8 cellular contexts compared by ENCODE assay signal in the genomic region with DNA sequence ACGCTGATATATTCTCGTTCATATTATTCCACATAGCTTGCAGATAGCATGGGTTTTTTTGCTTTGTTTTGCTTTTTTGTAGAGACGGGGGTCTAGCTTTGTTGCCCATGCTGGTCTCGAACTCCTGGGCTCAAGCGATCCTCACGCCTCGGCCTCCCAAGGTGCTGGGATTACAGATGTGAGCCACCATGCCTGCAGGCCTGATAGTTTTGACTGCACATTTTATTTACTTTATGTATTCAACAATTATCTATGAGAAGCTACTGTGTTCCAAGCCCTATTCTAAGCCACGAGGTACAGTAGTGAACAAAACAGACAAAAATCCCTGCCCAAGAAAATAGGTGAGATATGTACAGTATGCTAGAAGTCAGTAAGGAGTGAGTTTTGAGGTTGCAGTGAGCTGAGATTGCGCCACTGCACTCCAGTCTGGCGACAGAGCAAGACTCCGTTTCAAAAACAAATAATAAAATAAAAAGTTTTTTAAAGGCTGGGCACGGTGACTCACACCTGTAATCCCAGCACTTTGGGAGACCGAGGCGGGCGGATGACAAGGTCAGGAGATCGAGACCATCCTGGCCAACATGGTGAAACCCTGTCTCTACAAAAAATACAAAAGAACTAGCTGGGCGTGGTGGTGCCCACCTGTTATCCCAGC. TPM values are rescaled to one million over a fixed set of nuclear protein-coding genes. Genes with fewer than 3 reads are reported as not detected.
DNase-seq lines count a peak whose midpoint lies in the region; ATAC-seq, FAIRE-seq and TF ChIP-seq lines count a peak whose summit lies in the region.
"Not testable (repeated sequence)": the region's sequence is repeated elsewhere in the genome, so short reads cannot be mapped to it uniquely, and the experiment has no call there.

No MANE protein-coding gene starts in this region.

- POLR2A ChIA-PET in CD4-positive, alpha-beta T cell (lab: Charles Lee), result interaction anchor here (0.7 to 3.4 kb wide), 4 partner anchors 10 to 41 kb away, joined by 3 to 64 read pairs (median 16); no protein-coding TSS in a partner anchor

- H3K4me1 Mint-ChIP-seq in CD4-positive, alpha-beta T cell (ENCODE audit: low read depth), result peaks cover 39% of the 10 kb centered on the region
- peaks cover 43% of the 10 kb centered on the region for H3K4me1 Mint-ChIP-seq in T-helper 1 cell treated with Interleukin-12 subunit alpha and Interleukin-12 subunit beta and Interleukin-4 antibody, amounts not matched to agents 30 μg/mL and 1 μg/mL, for 36 hours (ENCODE audit: low read depth)
- H3K4me1 Mint-ChIP-seq in neural progenitor cell, result peaks cover 39% of the 10 kb centered on the region

- not testable (repeated sequence) for TF ChIP-seq CTCF in CD4-positive, alpha-beta T cell (IDR thresholded peaks at IDR 0.05); LNCaP clone FGC (IDR thresholded peaks at IDR 0.05; ENCODE audit: control insufficient read depth, extremely low read depth, insufficient read depth); keratinocyte (optimal IDR thresholded peaks at IDR 0.05 in 1 of 3, IDR thresholded peaks at IDR 0.05 in 1 of 3, conservative IDR thresholded peaks at IDR 0.05 in 1 of 3; ENCODE audit: extremely low read depth in 1 of 3, insufficient read depth in 2 of 3, low read length in 3 of 3); neural progenitor cell (IDR thresholded peaks at IDR 0.05)

- H3K4me3 ChIP-seq in LNCaP clone FGC (ENCODE audit: low read depth, low read length) (peak overlapping the region; percentile 84), adipocyte (ENCODE audit: low read length) (peak overlapping the region; percentile 100), endocrine pancreas (ENCODE audit: control insufficient read depth, insufficient read depth, low read length) (peak overlapping the region; percentile 47), keratinocyte (ENCODE audit: control insufficient read depth in 2 of 3, extremely low read depth in 1 of 3, insufficient read depth in 2 of 3, low read depth in 1 of 3, low read length in 3 of 3) (peak overlapping the region in 2 of 3 experiments; percentile 99 to 100), neural progenitor cell (peak overlapping the region; percentile 97)

- H3K27me3 Mint-ChIP-seq in CD4-positive, alpha-beta T cell; T-helper 1 cell treated with Interleukin-12 subunit alpha and Interleukin-12 subunit beta and Interleukin-4 antibody, amounts not matched to agents 30 μg/mL and 1 μg/mL, for 36 hours (ENCODE audit: low read depth); neural progenitor cell (ENCODE audit: insufficient read depth, low read depth): not testable (repeated sequence)

- peak overlapping the region; percentile 99 for H3K9ac ChIP-seq in adipocyte (ENCODE audit: low read length)
- H3K9ac ChIP-seq in endocrine pancreas (ENCODE audit: control insufficient read depth, insufficient read depth, low read length); neural progenitor cell: not testable (repeated sequence)
- H3K9ac ChIP-seq in keratinocyte (ENCODE audit: control insufficient read depth, extremely low read depth, insufficient read depth, low read length), result peak overlapping the region; percentile 99

- H4K20me1 ChIP-seq in keratinocyte (ENCODE audit: control insufficient read depth, extremely low read depth, insufficient read depth, low read length), result peaks cover 22% of the 10 kb centered on the region
- peaks cover 31% of the 10 kb centered on the region for H4K20me1 ChIP-seq in neural progenitor cell (ENCODE audit: low read depth)

- H3K9me3 ChIP-seq in CD4-positive, alpha-beta T cell (ENCODE audit: control insufficient read depth, low read length); adipocyte (ENCODE audit: control insufficient read depth, low read length); endocrine pancreas (ENCODE audit: control insufficient read depth, low read length); keratinocyte (ENCODE audit: control insufficient read depth, low read depth, low read length); neural progenitor cell (ENCODE audit: low read depth): not testable (repeated sequence)

- H3K4me2 ChIP-seq in keratinocyte (ENCODE audit: control insufficient read depth, extremely low read depth, insufficient read depth, low read depth, low read length) (peak overlapping the region; percentile 84), neural progenitor cell (peak overlapping the region; percentile 79)

- not testable (repeated sequence) for FAIRE-seq in keratinocyte (lab: Jason Lieb, UNC)

- peaks cover 33% of the 10 kb centered on the region for H3K36me3 Mint-ChIP-seq in CD4-positive, alpha-beta T cell (ENCODE audit: low read depth)
- H3K36me3 Mint-ChIP-seq in T-helper 1 cell treated with Interleukin-12 subunit alpha and Interleukin-12 subunit beta and Interleukin-4 antibody, amounts not matched to agents 30 μg/mL and 1 μg/mL, for 36 hours (ENCODE audit: low read depth), result peaks cover 21% of the 10 kb centered on the region
- peaks cover 12% of the 10 kb centered on the region for H3K36me3 Mint-ChIP-seq in neural progenitor cell

- H3F3A ChIP-seq in neural progenitor cell (ENCODE audit: low read depth), result peaks cover 21% of the 10 kb centered on the region

- H3K27me3 ChIP-seq in CD4-positive, alpha-beta T cell (ENCODE audit: control insufficient read depth, insufficient read depth, low read length); adipocyte (replicated peaks; ENCODE audit: control insufficient read depth, insufficient read depth, low read length); endocrine pancreas (ENCODE audit: control insufficient read depth, insufficient read depth, low read length); keratinocyte (ENCODE audit: control insufficient read depth, extremely low read depth, insufficient read depth, low read length); neural progenitor cell: not testable (repeated sequence)

- H3K36me3 ChIP-seq in adipocyte (ENCODE audit: control insufficient read depth, insufficient read depth, low read length, severe bottlenecking), result peaks cover 19% of the 10 kb centered on the region
- H3K36me3 ChIP-seq in endocrine pancreas (ENCODE audit: control insufficient read depth, insufficient read depth, low read length), result not testable (repeated sequence)
- H3K36me3 ChIP-seq in keratinocyte (ENCODE audit: control insufficient read depth in 2 of 2, extremely low read depth in 1 of 2, insufficient read depth in 2 of 2, low read length in 2 of 2), result peaks cover 1 to 21% of the 10 kb centered on the region in 2 experiments
- H3K36me3 ChIP-seq in neural progenitor cell, result peaks cover 12% of the 10 kb centered on the region

- H3K9me1 ChIP-seq in keratinocyte (ENCODE audit: control insufficient read depth, extremely low read depth, insufficient read depth, low read length), result not testable (repeated sequence)

- H3K27ac ChIP-seq in CD4-positive, alpha-beta T cell (ENCODE audit: low read depth, low read length), result not testable (repeated sequence)
- H3K27ac ChIP-seq in keratinocyte (ENCODE audit: control insufficient read depth, insufficient read depth, low read length) (peak overlapping the region; percentile 87), neural progenitor cell (peak overlapping the region; percentile 47), substantia nigra (ENCODE audit: low read depth, low read length, poor library complexity, severe bottlenecking) (peak overlapping the region; percentile 99)

- peak overlapping the region; percentile 85 for H2AFZ ChIP-seq in keratinocyte (ENCODE audit: control insufficient read depth, low read length)
- H2AFZ ChIP-seq in neural progenitor cell (replicated peaks), result peak overlapping the region; percentile 38

- intact Hi-C loops in CD4-positive, alpha-beta T cell (cut with DNase I, micrococcal nuclease), result loop anchor here (1.0 to 5.0 kb wide), 5 partner anchors 32 to 183 kb away; no protein-coding TSS in a partner anchor

- CTCF ChIA-PET in CD4-positive, alpha-beta T cell (lab: Charles Lee), result interaction anchor here (0.7 to 2.3 kb wide), 6 partner anchors 16 to 69 kb away, joined by 3 to 14 read pairs (median 4); no protein-coding TSS in a partner anchor

- H3K79me2 ChIP-seq in keratinocyte (ENCODE audit: control insufficient read depth, insufficient read depth, low read length) (peaks cover 37% of the 10 kb centered on the region), neural progenitor cell (ENCODE audit: low read depth) (peaks cover 36% of the 10 kb centered on the region)

- H3K4me3 Mint-ChIP-seq in CD4-positive, alpha-beta T cell, result peak overlapping the region; percentile 96
- H3K4me3 Mint-ChIP-seq in T-helper 1 cell treated with Interleukin-12 subunit alpha and Interleukin-12 subunit beta and Interleukin-4 antibody, amounts not matched to agents 30 μg/mL and 1 μg/mL, for 36 hours, result peak overlapping the region; percentile 91
- peak overlapping the region; percentile 89 for H3K4me3 Mint-ChIP-seq in neural progenitor cell

- not testable (repeated sequence) for ATAC-seq in CD4-positive, alpha-beta T cell (ENCODE audit: poor library complexity)

- H3K27ac Mint-ChIP-seq in CD4-positive, alpha-beta T cell, result peak overlapping the region; percentile 90
- H3K27ac Mint-ChIP-seq in T-helper 1 cell treated with Interleukin-12 subunit alpha and Interleukin-12 subunit beta and Interleukin-4 antibody, amounts not matched to agents 30 μg/mL and 1 μg/mL, for 36 hours, result peak overlapping the region; percentile 98
- peak overlapping the region; percentile 91 for H3K27ac Mint-ChIP-seq in neural progenitor cell

- dilution Hi-C loops in keratinocyte (cut with MboI; ENCODE audit: extremely low pct_ligation_motif_present, low sequenced_read_pairs), result not testable (repeated sequence)

- not testable (repeated sequence) for DNase-seq in CD4-positive, alpha-beta T cell; LNCaP clone FGC (ENCODE audit: low read depth); adipocyte (ENCODE audit: low read depth); keratinocyte (ENCODE audit: low read depth, low spot score); neural progenitor cell (ENCODE audit: low spot score); substantia nigra (lab: John Stamatoyannopoulos, UW)

- H3K4me1 ChIP-seq in adipocyte (ENCODE audit: control insufficient read depth, insufficient read depth, low read length) (peaks cover 45% of the 10 kb centered on the region), endocrine pancreas (ENCODE audit: control insufficient read depth, insufficient read depth, low read length) (peaks cover 16% of the 10 kb centered on the region), keratinocyte (ENCODE audit: control insufficient read depth, extremely low read depth, insufficient read depth, low read length) (peaks cover 36% of the 10 kb centered on the region), neural progenitor cell (peaks cover 38% of the 10 kb centered on the region)

- H3K9me3 Mint-ChIP-seq in CD4-positive, alpha-beta T cell; T-helper 1 cell treated with Interleukin-12 subunit alpha and Interleukin-12 subunit beta and Interleukin-4 antibody, amounts not matched to agents 30 μg/mL and 1 μg/mL, for 36 hours; neural progenitor cell: not testable (repeated sequence)

RNA-seq across cellular contexts. Expression of a gene that starts 1.3 kb away (rescaled TPM):
- total RNA-seq in CD4-positive, alpha-beta T cell, result 10 to 100 TPM; 23.4 to 24.3 TPM
- polyA plus RNA-seq in keratinocyte, result 88.1 to 130 TPM (median 116 TPM) in 3 replicates
- 55.4 TPM for polyA plus RNA-seq in keratinocyte (2011; ENCODE audit: low read depth)
- polyA plus RNA-seq in keratinocyte (2011; cell fraction: cytosol; rRNA removed), result 122 and 131 TPM in 2 replicates
- polyA plus RNA-seq in keratinocyte (2011; cell fraction: nucleus; rRNA removed), result 139 and 153 TPM in 2 replicates
- polyA plus RNA-seq in keratinocyte (2012; ENCODE audit: low replicate concordance), result 142 and 228 TPM in 2 replicates
- polyA minus RNA-seq in keratinocyte, result 96.6 to 165 TPM (median 132 TPM) in 3 replicates
- 173 TPM for polyA minus RNA-seq in keratinocyte (2011; cell fraction: cytosol; rRNA and poly(A)+ RNA removed)
- 96.8 and 151 TPM in 2 replicates for polyA minus RNA-seq in keratinocyte (2011; cell fraction: nucleus; rRNA and poly(A)+ RNA removed)
- total RNA-seq in neural progenitor cell (ENCODE audit: low replicate concordance), result 179 and 190 TPM in 2 replicates

RNA-seq across cellular contexts. Expression of a gene that starts 49.4 kb away (rescaled TPM):
- not detected for total RNA-seq in CD4-positive, alpha-beta T cell
- 0.98 to 1.6 TPM (median 1.1 TPM) in 3 replicates for polyA plus RNA-seq in keratinocyte
- polyA plus RNA-seq in keratinocyte (2011; ENCODE audit: low read depth), result not detected
- polyA plus RNA-seq in keratinocyte (2011; cell fraction: cytosol; rRNA removed), result 0.83 and 1.2 TPM in 2 replicates
- polyA plus RNA-seq in keratinocyte (2011; cell fraction: nucleus; rRNA removed), result 1.6 and 2.0 TPM in 2 replicates
- polyA plus RNA-seq in keratinocyte (2012; ENCODE audit: low replicate concordance), result 0.76 and 0.88 TPM in 2 replicates
- 0.13 to 0.73 TPM (median 0.48 TPM) in 3 replicates for polyA minus RNA-seq in keratinocyte
- not detected for polyA minus RNA-seq in keratinocyte (2011; cell fraction: cytosol; rRNA and poly(A)+ RNA removed)
- polyA minus RNA-seq in keratinocyte (2011; cell fraction: nucleus; rRNA and poly(A)+ RNA removed), result 0.39 and 0.53 TPM in 2 replicates
- total RNA-seq in neural progenitor cell (ENCODE audit: low replicate concordance), result 0.43 and 6.8 TPM in 2 replicates

RNA-seq across cellular contexts. Expression of a gene that starts 57.6 kb away (rescaled TPM):
- 10 to 100 TPM; 38.0 to 38.6 TPM for total RNA-seq in CD4-positive, alpha-beta T cell
- polyA plus RNA-seq in keratinocyte, result 460 to 1,644 TPM (median 478 TPM) in 3 replicates
- 1,835 TPM for polyA plus RNA-seq in keratinocyte (2011; ENCODE audit: low read depth)
- 1,014 and 2,934 TPM in 2 replicates for polyA plus RNA-seq in keratinocyte (2011; cell fraction: cytosol; rRNA removed)
- polyA plus RNA-seq in keratinocyte (2011; cell fraction: nucleus; rRNA removed), result 815 and 1,237 TPM in 2 replicates
- 1,130 and 7,717 TPM in 2 replicates for polyA plus RNA-seq in keratinocyte (2012; ENCODE audit: low replicate concordance)
- 147 to 577 TPM (median 569 TPM) in 3 replicates for polyA minus RNA-seq in keratinocyte
- 2,222 TPM for polyA minus RNA-seq in keratinocyte (2011; cell fraction: cytosol; rRNA and poly(A)+ RNA removed)
- 585 and 748 TPM in 2 replicates for polyA minus RNA-seq in keratinocyte (2011; cell fraction: nucleus; rRNA and poly(A)+ RNA removed)
- total RNA-seq in neural progenitor cell (ENCODE audit: low replicate concordance), result 9.7 and 20.8 TPM in 2 replicates

Comparison
In these comparisons a context has a peak if more than half of its experiments do, and no peak if none do; other contexts are left out.
1. H3K4me3 ChIP-seq: peak in every context shown above with its lines; median percentile 100 in adipocyte; 100 in keratinocyte; 97 in neural progenitor cell; 84 in LNCaP clone FGC; 47 in endocrine pancreas.